10 cellular contexts compared by ENCODE assay signal in the genomic region with DNA sequence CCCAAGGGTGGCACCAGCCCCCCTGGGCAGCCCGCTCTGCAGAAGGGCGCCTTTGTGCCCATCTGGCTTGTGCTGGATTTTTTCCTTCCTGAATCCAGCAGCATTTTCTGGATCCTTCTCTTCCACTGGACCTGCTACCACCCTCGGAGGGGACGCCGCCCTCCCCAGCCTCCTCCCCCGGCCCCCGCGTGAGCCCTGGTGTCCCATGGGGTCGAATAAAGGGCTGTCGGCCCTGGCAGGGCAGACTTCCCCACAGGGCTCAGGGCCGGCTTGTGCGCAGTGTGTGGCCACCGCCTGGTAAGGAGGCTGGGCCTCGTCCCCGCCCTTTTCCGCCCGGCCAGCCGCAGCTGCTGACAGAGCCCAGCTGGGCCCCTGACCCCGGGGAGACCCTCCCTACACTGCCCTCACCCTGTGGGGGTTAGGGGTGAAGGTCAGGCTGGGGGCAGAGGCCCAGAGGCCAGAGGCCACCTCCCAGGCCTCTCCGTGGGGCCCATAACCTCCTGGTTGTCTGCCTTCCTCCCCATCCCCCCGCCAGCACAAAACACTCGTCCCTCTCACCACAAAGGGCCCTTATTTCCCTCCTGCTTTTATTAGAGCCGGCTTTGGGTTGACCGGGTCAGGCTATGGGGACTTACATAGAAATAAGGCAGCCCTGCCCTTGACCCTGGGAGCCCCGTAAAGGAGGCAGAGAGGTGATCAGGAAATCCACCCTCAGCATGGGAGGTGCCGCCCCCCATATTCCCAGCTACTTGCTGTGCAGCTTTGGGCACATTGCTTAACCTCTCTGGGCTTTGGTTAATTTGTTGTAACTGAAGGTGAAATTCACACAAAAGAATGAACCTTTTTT.
DNase-seq lines count a peak whose midpoint lies in the region; ATAC-seq and TF ChIP-seq lines count a peak whose summit lies in the region.
"Had no signal": no experiment of that assay in that cellular context is flagged by ENCODE, and none has a peak within 500 bp of the region (broad histone marks: within the 10 kb centered on the region; RNA-seq: fewer than 3 reads in every experiment).

No MANE protein-coding gene starts in this region.

- ATAC-seq in Panc1 (peak; percentile 77), lung (ENCODE audit: insufficient read depth, low FRiP score) (peak; percentile 66), GM18505 (IDR thresholded peaks at IDR 0.05; ENCODE audit: unreplicated experiment) (no peak)
- ATAC-seq in effector memory CD8-positive, alpha-beta T cell (replicated peaks), result peak; percentile 35

- BruUV-seq in Panc1 (replicated peaks; lab: Mats Ljungman, UMichigan), result no TSS peak

- no peak overlapping the region for H3K27ac Mint-ChIP-seq in effector memory CD8-positive, alpha-beta T cell
- H3K27ac Mint-ChIP-seq in HFFc6, result no peak overlapping the region
- H3K27ac Mint-ChIP-seq: T-helper 1 cell treated with Interleukin-12 subunit alpha and Interleukin-12 subunit beta and Interleukin-4 antibody, amounts not matched to agents 30 μg/mL and 1 μg/mL, for 36 hours had no signal

- DNase-seq in Panc1 (ENCODE audit: low read depth, low spot score) (no peak), lung (ENCODE audit: low spot score) (peak; percentile 39), HFFc6 (no peak), activated T-cell treated with anti-CD3 and anti-CD28 coated beads for 4 hours (no peak), DMS153 (lab: John Stamatoyannopoulos, UW) (no peak)
- no peak for DNase-seq in effector memory CD8-positive, alpha-beta T cell

- 57 to 58% methylated on average over 26 of the region's 26 CpGs for WGBS in lung, 2 donors

- H3K4me3 Mint-ChIP-seq in effector memory CD8-positive, alpha-beta T cell, result no peak overlapping the region
- no peak overlapping the region for H3K4me3 Mint-ChIP-seq in HFFc6
- H3K4me3 Mint-ChIP-seq: T-helper 1 cell treated with Interleukin-12 subunit alpha and Interleukin-12 subunit beta and Interleukin-4 antibody, amounts not matched to agents 30 μg/mL and 1 μg/mL, for 36 hours had no signal

- H3K27ac ChIP-seq in Panc1 (ENCODE audit: low read length), result peak overlapping the region; percentile 76
- no peak overlapping the region for H3K27ac ChIP-seq in lung (ENCODE audit: low read depth in 1 of 2, low read length in 1 of 2)
- peak overlapping the region; percentile 97 for H3K27ac ChIP-seq in temporal lobe (ENCODE audit: low read depth, low read length)
- H3K27ac ChIP-seq: parathyroid adenoma had no signal

- POLR2A ChIA-PET in Panc1 (lab: Charles Lee), result no interaction called here

- H3K4me1 ChIP-seq in Panc1 (ENCODE audit: control insufficient read depth, insufficient read depth, low read length) (peaks cover 34% of the 10 kb centered on the region), lung (ENCODE audit: control insufficient read depth in 2 of 2, insufficient read depth in 2 of 2, low read length in 2 of 2) (no peaks in the 10 kb centered on the region)

- CTCF ChIA-PET in Panc1 (lab: Charles Lee), result interaction anchor here (0.6 to 0.7 kb wide), 4 partner anchors 9 to 217 kb away, joined by 3 to 9 read pairs (median 5); no protein-coding TSS in a partner anchor

- no peak for TF ChIP-seq CTCF in Panc1 (IDR thresholded peaks at IDR 0.05)
- TF ChIP-seq CTCF in lung (IDR thresholded peaks at IDR 0.05; ENCODE audit: control extremely low read depth, extremely low read depth), result no peak
- no peak for TF ChIP-seq CTCF in HFFc6 (IDR thresholded peaks at IDR 0.05)

- H3K4me3 ChIP-seq in Panc1 (ENCODE audit: low read depth in 2 of 2, low read length in 2 of 2) (no peak overlapping the region), lung (no peak overlapping the region)

- peaks cover 17 to 43% of the 10 kb centered on the region in 2 donors for H3K27me3 Mint-ChIP-seq in effector memory CD8-positive, alpha-beta T cell
- H3K27me3 Mint-ChIP-seq in HFFc6 (ENCODE audit: insufficient read depth), result peaks cover 8% of the 10 kb centered on the region; the same call in 1 of the 2 replicates

- intact Hi-C loops in Panc1 (cut with micrococcal nuclease; ENCODE audit: unreplicated experiment), result no loop called here

- H3K36me3 ChIP-seq in Panc1 (ENCODE audit: control insufficient read depth, insufficient read depth, low read length), result no peaks in the 10 kb centered on the region
- H3K36me3 ChIP-seq in lung (ENCODE audit: control insufficient read depth in 2 of 2, insufficient read depth in 2 of 2, low read length in 2 of 2), result no peaks in the 10 kb centered on the region

- TF ChIP-seq POLR2A in GM18505 (IDR thresholded peaks at IDR 0.05; ENCODE audit: borderline replicate concordance, extremely low read depth, insufficient read depth, insufficient read length), result no peak

- in situ Hi-C loops in Panc1 (cut with HindIII; ENCODE audit: low pct_unique_long_range_greater_than_20kb, low sequenced_read_pairs), result no loop called here

- no peaks in the 10 kb centered on the region for H3K4me1 Mint-ChIP-seq in effector memory CD8-positive, alpha-beta T cell (ENCODE audit: low read depth in 2 of 2)
- peaks cover 15% of the 10 kb centered on the region for H3K4me1 Mint-ChIP-seq in HFFc6 (ENCODE audit: low read depth)

- no peaks in the 10 kb centered on the region for H3K9me3 Mint-ChIP-seq in effector memory CD8-positive, alpha-beta T cell
- H3K9me3 Mint-ChIP-seq in HFFc6, result no peaks in the 10 kb centered on the region
- H3K9me3 Mint-ChIP-seq: T-helper 1 cell treated with Interleukin-12 subunit alpha and Interleukin-12 subunit beta and Interleukin-4 antibody, amounts not matched to agents 30 μg/mL and 1 μg/mL, for 36 hours had no signal

- H3K9me3 ChIP-seq in Panc1 (ENCODE audit: control insufficient read depth, insufficient read depth, low read depth, low read length), result no peaks in the 10 kb centered on the region
- H3K9me3 ChIP-seq in lung (ENCODE audit: control insufficient read depth in 2 of 2, insufficient read depth in 1 of 2, low read length in 1 of 2), result no peaks in the 10 kb centered on the region

- H3K36me3 Mint-ChIP-seq in effector memory CD8-positive, alpha-beta T cell (ENCODE audit: insufficient read depth), result no peaks in the 10 kb centered on the region
- H3K36me3 Mint-ChIP-seq in HFFc6 (ENCODE audit: low read depth), result no peaks in the 10 kb centered on the region

- H3K27me3 ChIP-seq in Panc1 (ENCODE audit: control insufficient read depth, insufficient read depth, low read length) (no peaks in the 10 kb centered on the region), lung (ENCODE audit: control insufficient read depth, insufficient read depth) (no peaks in the 10 kb centered on the region)

Comparison
In these comparisons a context has a peak if more than half of its experiments do, and no peak if none do; other contexts are left out.
1. H3K27ac ChIP-seq: peak in Panc1 (single experiment) and temporal lobe (single experiment); none in lung (0 of 2).